In the genomic region with DNA sequence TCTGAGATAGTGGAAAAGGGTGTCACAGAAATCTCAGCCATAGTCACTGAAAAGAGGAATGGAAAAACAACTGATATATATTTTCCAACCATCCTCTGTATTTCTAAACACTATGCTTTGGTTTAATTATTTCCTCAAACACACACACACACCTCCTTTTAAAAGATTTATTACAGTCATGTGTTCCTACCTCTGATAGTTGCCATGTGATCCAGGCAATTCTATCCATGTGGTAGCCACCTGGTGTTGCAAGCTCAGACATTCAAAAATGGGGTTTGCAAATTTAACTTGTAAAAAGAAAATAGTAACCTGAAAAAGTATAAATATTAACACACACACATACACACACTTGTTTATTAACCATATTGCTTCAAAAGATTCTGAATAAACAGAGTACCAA, we compare ENCODE assay signal across 19 cellular contexts. TPM values are rescaled to one million over a fixed set of nuclear protein-coding genes. Genes with fewer than 3 reads are reported as not detected.
DNase-seq lines count a peak whose midpoint lies in the region; TF ChIP-seq lines count a peak whose summit lies in the region.
"Had no signal": no experiment of that assay in that cellular context is flagged by ENCODE, and none has a peak within 500 bp of the region (broad histone marks: within the 10 kb centered on the region; RNA-seq: fewer than 3 reads in every experiment).

No MANE protein-coding gene starts in this region.

- no peak overlapping the region for H2AFZ ChIP-seq in OCI-LY3 (ENCODE audit: low read depth, low read length)
- H2AFZ ChIP-seq: GM23338 had no signal

- H3K27me3 ChIP-seq in OCI-LY3 (ENCODE audit: low read depth, low read length) (peaks cover 5% of the 10 kb centered on the region; the same call in 1 of the 2 replicates), vagina (no peaks in the 10 kb centered on the region)
- H3K27me3 ChIP-seq: BLaER1 had no signal

- no peaks in the 10 kb centered on the region for H3K9me3 ChIP-seq in OCI-LY3 (ENCODE audit: insufficient read depth, low read length)
- no peaks in the 10 kb centered on the region for H3K9me3 ChIP-seq in vagina
- H3K9me3 ChIP-seq: BLaER1 had no signal

- no peak for TF ChIP-seq POLR2A in vagina (IDR thresholded peaks at IDR 0.05)

- no peaks in the 10 kb centered on the region for H4K20me1 ChIP-seq in OCI-LY3 (ENCODE audit: insufficient read depth, low read length)
- H4K20me1 ChIP-seq: BLaER1 had no signal

- no peak overlapping the region for H3K9ac ChIP-seq in OCI-LY3 (ENCODE audit: low read length)
- H3K9ac ChIP-seq: BLaER1 had no signal

- no peak overlapping the region for H3K4me3 ChIP-seq in OCI-LY3 (ENCODE audit: low read length)
- no peak overlapping the region for H3K4me3 ChIP-seq in vagina
- H3K4me3 ChIP-seq: BLaER1, GM12878, GM23338 had no signal

- H3K4me2 ChIP-seq in OCI-LY3 (ENCODE audit: low read length), result peak overlapping the region; percentile 20; the same call in 1 of the 2 replicates
- H3K4me2 ChIP-seq: BLaER1, GM23338 had no signal

- intact Hi-C loops in vagina (cut with DNase I), result no loop called here

- H3K4me1 ChIP-seq in OCI-LY3 (ENCODE audit: low read length) (peaks cover 16% of the 10 kb centered on the region), vagina (no peaks in the 10 kb centered on the region)
- H3K4me1 ChIP-seq: BLaER1 had no signal

- H3K27ac ChIP-seq in OCI-LY3 (ENCODE audit: low read length), result no peak overlapping the region
- H3K27ac ChIP-seq in vagina, result no peak overlapping the region
- H3K27ac ChIP-seq in caudate nucleus (ENCODE audit: low read depth, low read length), result no peak overlapping the region
- H3K27ac ChIP-seq: 22Rv1, BLaER1, C4-2B had no signal

- DNase-seq in NOMO-1 treated with DMSO at 0.1 percent for 48 hours (lab: John Stamatoyannopoulos, UW; ENCODE audit: unreplicated experiment) (peak; percentile 14), NOMO-1 (lab: John Stamatoyannopoulos, UW; ENCODE audit: unreplicated experiment in 2 of 2) (no peak), left kidney (ENCODE audit: low read depth, low spot score) (peak; percentile 55), renal cortical epithelial cell (ENCODE audit: low read depth) (peak; percentile 42), vagina (ENCODE audit: extremely low spot score in 2 of 2) (no peak), caudate nucleus (lab: John Stamatoyannopoulos, UW) (no peak)
- DNase-seq in effector CD4-positive, alpha-beta T cell, result no peak
- DNase-seq: Calu3; CD4-positive, alpha-beta T cell; CD8-positive, alpha-beta memory T cell; DMS153; DND-41; H9 had no signal

- no peak for TF ChIP-seq CTCF in OCI-LY3 (IDR thresholded peaks at IDR 0.05; ENCODE audit: low read depth, low read length)
- TF ChIP-seq CTCF in vagina (IDR thresholded peaks at IDR 0.05), result no peak

- H3K79me2 ChIP-seq in OCI-LY3 (ENCODE audit: low read length), result no peaks in the 10 kb centered on the region

- H3K36me3 ChIP-seq in OCI-LY3 (replicated peaks; ENCODE audit: low read depth, low read length), result no peaks in the 10 kb centered on the region
- H3K36me3 ChIP-seq in vagina, result no peaks in the 10 kb centered on the region
- H3K36me3 ChIP-seq: BLaER1 had no signal

RNA-seq across cellular contexts. Expression of a gene that starts 40.0 kb away (rescaled TPM):
- total RNA-seq in renal cortical epithelial cell (450 and 517 TPM in 2 replicates), vagina (53.0 TPM)

Comparison
In these comparisons a context has a peak if more than half of its experiments do, and no peak if none do; other contexts are left out.
1. DNase-seq: peak in NOMO-1 treated with DMSO at 0.1 percent for 48 hours (single experiment), left kidney (single experiment) and renal cortical epithelial cell (single experiment); none in NOMO-1 (0 of 2), effector CD4-positive, alpha-beta T cell (single experiment), vagina (0 of 2) and caudate nucleus (0 of 61).